In the genomic region with DNA sequence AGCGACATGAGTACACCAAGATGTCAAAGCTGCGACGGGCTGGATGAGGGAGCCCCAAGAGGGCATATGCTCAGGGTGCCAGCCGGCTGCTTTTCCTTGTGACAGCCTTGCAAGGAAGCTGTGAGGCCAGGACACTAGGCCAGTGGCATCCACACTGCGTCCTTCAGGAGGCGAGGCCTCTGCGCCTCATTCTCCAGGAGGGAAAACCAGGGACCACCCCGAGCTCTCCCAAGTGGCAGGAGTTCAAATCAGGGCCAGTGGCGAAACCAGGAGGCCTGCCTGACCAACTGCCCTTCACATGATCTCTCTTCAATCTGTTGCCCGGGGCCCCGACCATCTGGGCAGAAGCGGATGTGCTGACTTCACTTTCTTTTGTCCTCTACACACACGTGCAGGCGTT, we compare ENCODE assay signal across 2 cellular contexts.
TF ChIP-seq lines count a peak whose summit lies in the region.

No MANE protein-coding gene starts in this region.

TF ChIP-seq in SK-N-SH, 30 proteins besides CTCF, POLR2A, EP300 and RAD21 (continued from another document):
- TF ChIP-seq CHD2 (IDR thresholded peaks at IDR 0.05; ENCODE audit: low read length, partially characterized antibody), result no peak
- TF ChIP-seq NFIC (IDR thresholded peaks at IDR 0.05; ENCODE audit: borderline replicate concordance), result no peak
- no peak for TF ChIP-seq TAF1 (IDR thresholded peaks at IDR 0.05; ENCODE audit: borderline replicate concordance, low read depth, low read length)
- TF ChIP-seq USF2 (IDR thresholded peaks at IDR 0.05; ENCODE audit: borderline replicate concordance, low read depth, low read length), result no peak
- TF ChIP-seq RCOR1 (IDR thresholded peaks at IDR 0.05; ENCODE audit: low read length), result no peak
- TF ChIP-seq ELF1 (IDR thresholded peaks at IDR 0.05), result no peak
- TF ChIP-seq SMC3 (IDR thresholded peaks at IDR 0.05; ENCODE audit: low read depth, low read length), result no peak

TF ChIP-seq in SK-N-SH treated with all-trans-retinoic acid at 6 μM for 48 hours, 23 proteins besides CTCF, POLR2A, EP300 and RAD21 (continued from another document):
- TF ChIP-seq, protein P1, sequence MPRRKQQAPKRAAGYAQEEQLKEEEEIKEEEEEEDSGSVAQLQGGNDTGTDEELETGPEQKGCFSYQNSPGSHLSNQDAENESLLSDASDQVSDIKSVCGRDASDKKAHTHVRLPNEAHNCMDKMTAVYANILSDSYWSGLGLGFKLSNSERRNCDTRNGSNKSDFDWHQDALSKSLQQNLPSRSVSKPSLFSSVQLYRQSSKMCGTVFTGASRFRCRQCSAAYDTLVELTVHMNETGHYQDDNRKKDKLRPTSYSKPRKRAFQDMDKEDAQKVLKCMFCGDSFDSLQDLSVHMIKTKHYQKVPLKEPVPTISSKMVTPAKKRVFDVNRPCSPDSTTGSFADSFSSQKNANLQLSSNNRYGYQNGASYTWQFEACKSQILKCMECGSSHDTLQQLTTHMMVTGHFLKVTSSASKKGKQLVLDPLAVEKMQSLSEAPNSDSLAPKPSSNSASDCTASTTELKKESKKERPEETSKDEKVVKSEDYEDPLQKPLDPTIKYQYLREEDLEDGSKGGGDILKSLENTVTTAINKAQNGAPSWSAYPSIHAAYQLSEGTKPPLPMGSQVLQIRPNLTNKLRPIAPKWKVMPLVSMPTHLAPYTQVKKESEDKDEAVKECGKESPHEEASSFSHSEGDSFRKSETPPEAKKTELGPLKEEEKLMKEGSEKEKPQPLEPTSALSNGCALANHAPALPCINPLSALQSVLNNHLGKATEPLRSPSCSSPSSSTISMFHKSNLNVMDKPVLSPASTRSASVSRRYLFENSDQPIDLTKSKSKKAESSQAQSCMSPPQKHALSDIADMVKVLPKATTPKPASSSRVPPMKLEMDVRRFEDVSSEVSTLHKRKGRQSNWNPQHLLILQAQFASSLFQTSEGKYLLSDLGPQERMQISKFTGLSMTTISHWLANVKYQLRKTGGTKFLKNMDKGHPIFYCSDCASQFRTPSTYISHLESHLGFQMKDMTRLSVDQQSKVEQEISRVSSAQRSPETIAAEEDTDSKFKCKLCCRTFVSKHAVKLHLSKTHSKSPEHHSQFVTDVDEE (CRISPR knock-in tag; IDR thresholded peaks at IDR 0.05), result no peak
- TF ChIP-seq ZNF8 (CRISPR knock-in tag; IDR thresholded peaks at IDR 0.05) (no peak), BACH2 (CRISPR knock-in tag; IDR thresholded peaks at IDR 0.05; ENCODE audit: borderline replicate concordance) (no peak), ARNTL (CRISPR knock-in tag; IDR thresholded peaks at IDR 0.05; ENCODE audit: borderline replicate concordance, low read depth) (no peak), ZC3H10 (CRISPR knock-in tag; IDR thresholded peaks at IDR 0.05) (no peak), ZFP30 (CRISPR knock-in tag; IDR thresholded peaks at IDR 0.05) (no peak), POU6F1 (CRISPR knock-in tag; IDR thresholded peaks at IDR 0.05; ENCODE audit: borderline replicate concordance, low read depth) (no peak), ZNF70 (CRISPR knock-in tag; IDR thresholded peaks at IDR 0.05) (no peak), GLIS3 (CRISPR knock-in tag; IDR thresholded peaks at IDR 0.05) (no peak), ESRRG (CRISPR knock-in tag; IDR thresholded peaks at IDR 0.05) (no peak), TOX (CRISPR knock-in tag; IDR thresholded peaks at IDR 0.05; ENCODE audit: borderline replicate concordance) (no peak), TCF4 (CRISPR knock-in tag; IDR thresholded peaks at IDR 0.05; ENCODE audit: borderline replicate concordance) (no peak), ZNF565 (CRISPR knock-in tag; conservative IDR thresholded peaks at IDR 0.05; ENCODE audit: low read depth) (no peak), OSR1 (CRISPR knock-in tag; IDR thresholded peaks at IDR 0.05) (no peak), CSDC2 (CRISPR knock-in tag; IDR thresholded peaks at IDR 0.05) (no peak), SNAI2 (CRISPR knock-in tag; IDR thresholded peaks at IDR 0.05) (no peak), RARB (CRISPR knock-in tag; IDR thresholded peaks at IDR 0.05) (no peak)
- TF ChIP-seq, protein P2, sequence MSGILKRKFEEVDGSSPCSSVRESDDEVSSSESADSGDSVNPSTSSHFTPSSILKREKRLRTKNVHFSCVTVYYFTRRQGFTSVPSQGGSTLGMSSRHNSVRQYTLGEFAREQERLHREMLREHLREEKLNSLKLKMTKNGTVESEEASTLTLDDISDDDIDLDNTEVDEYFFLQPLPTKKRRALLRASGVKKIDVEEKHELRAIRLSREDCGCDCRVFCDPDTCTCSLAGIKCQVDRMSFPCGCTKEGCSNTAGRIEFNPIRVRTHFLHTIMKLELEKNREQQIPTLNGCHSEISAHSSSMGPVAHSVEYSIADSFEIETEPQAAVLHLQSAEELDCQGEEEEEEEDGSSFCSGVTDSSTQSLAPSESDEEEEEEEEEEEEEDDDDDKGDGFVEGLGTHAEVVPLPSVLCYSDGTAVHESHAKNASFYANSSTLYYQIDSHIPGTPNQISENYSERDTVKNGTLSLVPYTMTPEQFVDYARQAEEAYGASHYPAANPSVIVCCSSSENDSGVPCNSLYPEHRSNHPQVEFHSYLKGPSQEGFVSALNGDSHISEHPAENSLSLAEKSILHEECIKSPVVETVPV (CRISPR knock-in tag; IDR thresholded peaks at IDR 0.05), result no peak
- TF ChIP-seq, protein P3, sequence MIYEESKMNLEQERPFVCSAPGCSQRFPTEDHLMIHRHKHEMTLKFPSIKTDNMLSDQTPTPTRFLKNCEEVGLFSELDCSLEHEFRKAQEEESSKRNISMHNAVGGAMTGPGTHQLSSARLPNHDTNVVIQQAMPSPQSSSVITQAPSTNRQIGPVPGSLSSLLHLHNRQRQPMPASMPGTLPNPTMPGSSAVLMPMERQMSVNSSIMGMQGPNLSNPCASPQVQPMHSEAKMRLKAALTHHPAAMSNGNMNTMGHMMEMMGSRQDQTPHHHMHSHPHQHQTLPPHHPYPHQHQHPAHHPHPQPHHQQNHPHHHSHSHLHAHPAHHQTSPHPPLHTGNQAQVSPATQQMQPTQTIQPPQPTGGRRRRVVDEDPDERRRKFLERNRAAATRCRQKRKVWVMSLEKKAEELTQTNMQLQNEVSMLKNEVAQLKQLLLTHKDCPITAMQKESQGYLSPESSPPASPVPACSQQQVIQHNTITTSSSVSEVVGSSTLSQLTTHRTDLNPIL (CRISPR knock-in tag; IDR thresholded peaks at IDR 0.05; ENCODE audit: low read depth), result no peak
TF ChIP-seq in SK-N-SH treated with all-trans-retinoic acid at 6 μM for 48 hours: peak in this region for 0.
